In the genomic region with DNA sequence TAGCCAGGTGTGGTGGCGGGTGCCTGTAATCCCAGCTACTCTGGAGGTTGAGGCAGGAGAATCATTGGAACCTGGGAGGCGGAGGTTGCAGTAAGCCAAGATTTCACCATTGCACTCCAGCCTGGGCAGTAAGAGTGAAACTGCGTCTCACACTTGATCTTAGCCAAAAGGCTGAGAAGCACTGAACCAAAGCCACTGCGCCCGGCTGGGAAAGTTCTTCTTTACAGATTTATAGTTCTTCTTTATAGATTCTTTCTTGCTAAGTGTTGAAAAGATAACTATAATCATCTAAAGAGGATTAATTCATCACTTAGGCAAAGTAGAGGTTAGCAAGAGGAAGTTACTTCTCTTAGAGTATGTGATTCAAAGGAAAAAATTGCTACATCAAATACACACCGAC, we compare ENCODE assay signal across 18 cellular contexts. TPM values are rescaled to one million over a fixed set of nuclear protein-coding genes. Genes with fewer than 3 reads are reported as not detected.
DNase-seq lines count a peak whose midpoint lies in the region; ATAC-seq lines count a peak whose summit lies in the region.
"Had no signal": no experiment of that assay in that cellular context is flagged by ENCODE, and none has a peak within 500 bp of the region (broad histone marks: within the 10 kb centered on the region; RNA-seq: fewer than 3 reads in every experiment).

No MANE protein-coding gene starts in this region.

- peaks cover 22% of the 10 kb centered on the region for H3K9me3 ChIP-seq in Karpas-422 (ENCODE audit: low read length)
- H3K9me3 ChIP-seq: BE2C had no signal

- no peak for ATAC-seq in activated T-cell treated with anti-CD3 and anti-CD28 coated beads, Interleukin-2, amount 50 U/mL, for 72 hours (replicated peaks in 1 of 2)
- ATAC-seq in memory B cell (ENCODE audit: low read depth) = peak; percentile 83
- ATAC-seq in HG03521 (IDR thresholded peaks at IDR 0.05; ENCODE audit: unreplicated experiment) = no peak
- ATAC-seq in HG02588 (IDR thresholded peaks at IDR 0.05; ENCODE audit: unreplicated experiment) = no peak
- no peak for ATAC-seq in GM21390 (IDR thresholded peaks at IDR 0.05; ENCODE audit: unreplicated experiment)
- ATAC-seq: HCT116 had no signal

- peaks cover 16% of the 10 kb centered on the region for H3K4me1 Mint-ChIP-seq in activated T-cell treated with anti-CD3 and anti-CD28 coated beads, Interleukin-2, amount 50 U/mL, for 72 hours (ENCODE audit: low read depth)
- H3K4me1 Mint-ChIP-seq in activated T-cell treated with anti-CD3 and anti-CD28 coated beads, Interleukin-2, amount 50 U/mL, for 24 hours (ENCODE audit: low read depth) = peaks cover 3% of the 10 kb centered on the region
- H3K4me1 Mint-ChIP-seq in memory B cell = peaks cover 5% of the 10 kb centered on the region

- peaks cover 31% of the 10 kb centered on the region for H3K36me3 ChIP-seq in Karpas-422 (ENCODE audit: insufficient read depth, low read length)

- no peaks in the 10 kb centered on the region for H3K27me3 ChIP-seq in Karpas-422 (ENCODE audit: low read length)
- H3K27me3 ChIP-seq: BE2C had no signal

- peaks cover 23% of the 10 kb centered on the region for H3K79me2 ChIP-seq in Karpas-422 (ENCODE audit: low read length)

- peaks cover 21 to 41% of the 10 kb centered on the region in 2 donors for H3K36me3 Mint-ChIP-seq in activated T-cell treated with anti-CD3 and anti-CD28 coated beads, Interleukin-2, amount 50 U/mL, for 72 hours (ENCODE audit: insufficient read depth in 2 of 2)
- H3K36me3 Mint-ChIP-seq in activated T-cell treated with anti-CD3 and anti-CD28 coated beads, Interleukin-2, amount 50 U/mL, for 24 hours (ENCODE audit: low read depth) = peaks cover 70% of the 10 kb centered on the region
- peaks cover 20% of the 10 kb centered on the region for H3K36me3 Mint-ChIP-seq in memory B cell

- peak overlapping the region; percentile 84 for H3K27ac ChIP-seq in Karpas-422 (ENCODE audit: low read length)

- no peaks in the 10 kb centered on the region for H3K9me2 ChIP-seq in Karpas-422 (replicated peaks; ENCODE audit: insufficient read depth, low read length)

- H3K27me3 Mint-ChIP-seq in activated T-cell treated with anti-CD3 and anti-CD28 coated beads, Interleukin-2, amount 50 U/mL, for 72 hours (ENCODE audit: low read depth) = no peaks in the 10 kb centered on the region
- H3K27me3 Mint-ChIP-seq in activated T-cell treated with anti-CD3 and anti-CD28 coated beads, Interleukin-2, amount 50 U/mL, for 24 hours = no peaks in the 10 kb centered on the region
- H3K27me3 Mint-ChIP-seq in memory B cell = no peaks in the 10 kb centered on the region
- H3K27me3 Mint-ChIP-seq: CD4-positive, CD25-positive, alpha-beta regulatory T cell had no signal

- no peak for DNase-seq in activated T-cell treated with anti-CD3 and anti-CD28 coated beads, Interleukin-2, amount 50 U/mL, for 72 hours
- no peak for DNase-seq in activated T-cell treated with anti-CD3 and anti-CD28 coated beads, Interleukin-2, amount 50 U/mL, for 24 hours
- DNase-seq in Karpas-422 = peak; percentile 84
- DNase-seq in memory B cell (ENCODE audit: low spot score in 2 of 2) = no peak
- DNase-seq: 8988T; BE2C; C1 segment of cervical spinal cord; CD4-positive, CD25-positive, alpha-beta regulatory T cell; CD8-positive, alpha-beta memory T cell; COR-L47; GOT3; H7; HFFc6 had no signal

- H3K9me3 Mint-ChIP-seq in activated T-cell treated with anti-CD3 and anti-CD28 coated beads, Interleukin-2, amount 50 U/mL, for 72 hours = peaks cover 9 to 11% of the 10 kb centered on the region in 2 donors
- H3K9me3 Mint-ChIP-seq in activated T-cell treated with anti-CD3 and anti-CD28 coated beads, Interleukin-2, amount 50 U/mL, for 24 hours = peaks cover 54% of the 10 kb centered on the region
- no peaks in the 10 kb centered on the region for H3K9me3 Mint-ChIP-seq in memory B cell

- H3K4me3 Mint-ChIP-seq in activated T-cell treated with anti-CD3 and anti-CD28 coated beads, Interleukin-2, amount 50 U/mL, for 72 hours = no peak overlapping the region
- H3K4me3 Mint-ChIP-seq in activated T-cell treated with anti-CD3 and anti-CD28 coated beads, Interleukin-2, amount 50 U/mL, for 24 hours = no peak overlapping the region
- H3K4me3 Mint-ChIP-seq in memory B cell = peak overlapping the region; percentile 14
- H3K4me3 Mint-ChIP-seq: CD8-positive, alpha-beta memory T cell; HFFc6 had no signal

- peak overlapping the region; percentile 35; the same call in 1 of the 2 replicates for H3K4me3 ChIP-seq in Karpas-422 (ENCODE audit: low read length)

- peak overlapping the region; percentile 4; the same call in 1 of the 2 replicates for H3K9ac ChIP-seq in Karpas-422 (ENCODE audit: low read length)

- H3K4me1 ChIP-seq in Karpas-422 (ENCODE audit: low read length) = peaks cover 16% of the 10 kb centered on the region
- H3K4me1 ChIP-seq: BE2C had no signal

- no peaks in the 10 kb centered on the region for H4K20me1 ChIP-seq in Karpas-422 (ENCODE audit: insufficient read depth, low read depth, low read length)

- peak overlapping the region; percentile 22 for H3K4me2 ChIP-seq in Karpas-422 (ENCODE audit: low read depth, low read length, poor library complexity, severe bottlenecking)

- H2AFZ ChIP-seq in Karpas-422 (ENCODE audit: low read length) = no peak overlapping the region

- H3K27ac Mint-ChIP-seq in activated T-cell treated with anti-CD3 and anti-CD28 coated beads, Interleukin-2, amount 50 U/mL, for 72 hours = peak overlapping the region; percentile 46
- no peak overlapping the region for H3K27ac Mint-ChIP-seq in activated T-cell treated with anti-CD3 and anti-CD28 coated beads, Interleukin-2, amount 50 U/mL, for 24 hours
- H3K27ac Mint-ChIP-seq in memory B cell = peak overlapping the region; percentile 81
- H3K27ac Mint-ChIP-seq: CD4-positive, CD25-positive, alpha-beta regulatory T cell; CD8-positive, alpha-beta memory T cell; HFFc6 had no signal

RNA-seq across cellular contexts. Expression of gene ZNF417, which starts 11.1 kb away (rescaled TPM):
- total RNA-seq in activated T-cell treated with anti-CD3 and anti-CD28 coated beads, Interleukin-2, amount 50 U/mL, for 72 hours = 10 to 100 TPM; 12.6 to 13.8 TPM
- 12.3 TPM in 2 replicates for total RNA-seq in Karpas-422 (2014; rRNA removed; shearing (Covaris generic); ENCODE audit: low replicate concordance)

RNA-seq across cellular contexts. Expression of gene ZNF814, which starts 16.4 kb away (rescaled TPM):
- total RNA-seq in activated T-cell treated with anti-CD3 and anti-CD28 coated beads, Interleukin-2, amount 50 U/mL, for 72 hours = 10 to 100 TPM; 16.1 to 21.4 TPM
- 16.3 and 24.2 TPM in 2 replicates for total RNA-seq in Karpas-422 (2014; rRNA removed; shearing (Covaris generic); ENCODE audit: low replicate concordance)

RNA-seq across cellular contexts. Expression of gene ZNF418, which starts 29.9 kb away (rescaled TPM):
- 1 to 10 TPM; 3.4 to 8.0 TPM for total RNA-seq in activated T-cell treated with anti-CD3 and anti-CD28 coated beads, Interleukin-2, amount 50 U/mL, for 72 hours
- 0.14 and 0.22 TPM in 2 replicates for total RNA-seq in Karpas-422 (2014; rRNA removed; shearing (Covaris generic); ENCODE audit: low replicate concordance)
- total RNA-seq: HT-29 had no signal

RNA-seq across cellular contexts. Expression of gene ZNF256, which starts 42.2 kb away (rescaled TPM):
- total RNA-seq in activated T-cell treated with anti-CD3 and anti-CD28 coated beads, Interleukin-2, amount 50 U/mL, for 72 hours = 10 to 100 TPM in 1 of 2 donors, 1 to 10 TPM in 1; 8.4 to 10.6 TPM
- total RNA-seq in Karpas-422 (2014; rRNA removed; shearing (Covaris generic); ENCODE audit: low replicate concordance) = 0.75 and 3.8 TPM in 2 replicates
- total RNA-seq: HT-29 had no signal

RNA-seq across cellular contexts. Expression of gene ZNF587, which starts 55.6 kb away (rescaled TPM):
- total RNA-seq in activated T-cell treated with anti-CD3 and anti-CD28 coated beads, Interleukin-2, amount 50 U/mL, for 72 hours = 10 to 100 TPM; 31.5 to 32.5 TPM
- total RNA-seq in Karpas-422 (2014; rRNA removed; shearing (Covaris generic); ENCODE audit: low replicate concordance) = 22.2 and 36.4 TPM in 2 replicates
